In the genomic region with DNA sequence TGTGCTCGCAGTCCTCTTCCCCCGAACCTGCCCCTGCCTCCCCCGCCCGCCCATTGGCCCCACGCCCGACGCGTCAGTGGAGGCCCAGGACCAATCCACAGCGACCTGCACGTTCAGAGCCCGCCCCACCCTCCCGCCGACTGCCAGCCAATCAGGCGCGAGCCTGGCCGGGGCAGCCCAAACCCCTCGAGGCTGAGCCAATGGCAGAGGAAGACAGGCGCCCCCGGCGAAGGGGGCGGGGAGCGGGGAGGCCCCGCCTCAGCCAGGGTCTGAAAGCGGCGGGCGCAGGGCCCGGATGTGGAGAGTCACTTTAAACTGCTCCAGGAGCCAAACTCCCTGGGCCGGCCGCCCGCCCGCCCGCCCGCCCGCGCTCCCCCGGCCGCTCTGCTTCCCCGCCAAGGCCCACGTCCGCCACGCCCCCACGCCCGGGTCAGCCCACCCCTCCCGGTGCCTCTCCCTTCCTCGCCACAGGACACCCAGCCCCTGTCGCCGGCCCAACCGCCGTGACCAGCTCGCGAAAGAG, we compare ENCODE assay signal across 1 cellular context.
A peak's percentile ranks its signal among the peaks of the same experiment; 100 is the strongest.
TF ChIP-seq lines count a peak whose summit lies in the region.

No MANE protein-coding gene starts in this region.

TF ChIP-seq in HepG2, 621 proteins besides CTCF, POLR2A, EP300 and RAD21 (continued from another document and continues in another):
- TF ChIP-seq ONECUT2 (CRISPR knock-in tag; IDR thresholded peaks at IDR 0.05) (no peak), ZNF816 (CRISPR knock-in tag; IDR thresholded peaks at IDR 0.05; ENCODE audit: borderline replicate concordance) (0 out of 2 replicates have a peak, but pooled peaks have one; percentile 54), POLR2G (IDR thresholded peaks at IDR 0.05; ENCODE audit: low read depth, low read length) (peak; percentile 36; the same call in 1 of the 2 replicates), ZNF850 (CRISPR knock-in tag; conservative IDR thresholded peaks at IDR 0.05) (no peak), SKI (IDR thresholded peaks at IDR 0.05; ENCODE audit: partially characterized antibody) (no peak), GABPA (IDR thresholded peaks at IDR 0.05; ENCODE audit: low read depth, low read length) (0 out of 2 replicates have a peak, but pooled peaks have one; percentile 7), GABPA (CRISPR knock-in tag; IDR thresholded peaks at IDR 0.05; ENCODE audit: low read depth) (no peak), ZNF256 (CRISPR knock-in tag; conservative IDR thresholded peaks at IDR 0.05) (0 out of 2 replicates have a peak, but pooled peaks have one; percentile 25), ZSCAN25 (CRISPR knock-in tag; IDR thresholded peaks at IDR 0.05) (no peak), ZFAT (CRISPR knock-in tag; conservative IDR thresholded peaks at IDR 0.05) (0 out of 2 replicates have a peak, but pooled peaks have one; percentile 73), CREB1 (IDR thresholded peaks at IDR 0.05) (peak; percentile 58), CREB1 (CRISPR knock-in tag; IDR thresholded peaks at IDR 0.05) (peak; percentile 69; the same call in 1 of the 2 replicates), SALL1 (CRISPR knock-in tag; IDR thresholded peaks at IDR 0.05) (peak; percentile 17; the same call in 1 of the 2 replicates), RFXAP (CRISPR knock-in tag; IDR thresholded peaks at IDR 0.05; ENCODE audit: borderline replicate concordance) (peak; percentile 60; the same call in 1 of the 2 replicates), BRD4 (CRISPR knock-in tag; IDR thresholded peaks at IDR 0.05) (peak; percentile 86; the same call in 1 of the 2 replicates), MED13 (CRISPR knock-in tag; IDR thresholded peaks at IDR 0.05) (peak; percentile 41; the same call in 1 of the 2 replicates), CAMTA2 (CRISPR knock-in tag; IDR thresholded peaks at IDR 0.05; ENCODE audit: borderline replicate concordance) (peak; percentile 18; the same call in 1 of the 2 replicates), CCDC6 (CRISPR knock-in tag; IDR thresholded peaks at IDR 0.05) (peak; percentile 19; the same call in 1 of the 2 replicates), RBFOX2 (IDR thresholded peaks at IDR 0.05; ENCODE audit: low read depth, low read length) (peak; percentile 63), ZNF138 (CRISPR knock-in tag; IDR thresholded peaks at IDR 0.05; ENCODE audit: low read depth) (0 out of 2 replicates have a peak, but pooled peaks have one; percentile 73), TBP (CRISPR knock-in tag; IDR thresholded peaks at IDR 0.05) (0 out of 2 replicates have a peak, but pooled peaks have one; percentile 54), SALL2 (CRISPR knock-in tag; IDR thresholded peaks at IDR 0.05) (0 out of 2 replicates have a peak, but pooled peaks have one; percentile 1), NFYC (CRISPR knock-in tag; IDR thresholded peaks at IDR 0.05) (peak; percentile 83), SRY (CRISPR knock-in tag; IDR thresholded peaks at IDR 0.05) (peak; percentile 22; the same call in 1 of the 2 replicates)
- TF ChIP-seq, protein P1, sequence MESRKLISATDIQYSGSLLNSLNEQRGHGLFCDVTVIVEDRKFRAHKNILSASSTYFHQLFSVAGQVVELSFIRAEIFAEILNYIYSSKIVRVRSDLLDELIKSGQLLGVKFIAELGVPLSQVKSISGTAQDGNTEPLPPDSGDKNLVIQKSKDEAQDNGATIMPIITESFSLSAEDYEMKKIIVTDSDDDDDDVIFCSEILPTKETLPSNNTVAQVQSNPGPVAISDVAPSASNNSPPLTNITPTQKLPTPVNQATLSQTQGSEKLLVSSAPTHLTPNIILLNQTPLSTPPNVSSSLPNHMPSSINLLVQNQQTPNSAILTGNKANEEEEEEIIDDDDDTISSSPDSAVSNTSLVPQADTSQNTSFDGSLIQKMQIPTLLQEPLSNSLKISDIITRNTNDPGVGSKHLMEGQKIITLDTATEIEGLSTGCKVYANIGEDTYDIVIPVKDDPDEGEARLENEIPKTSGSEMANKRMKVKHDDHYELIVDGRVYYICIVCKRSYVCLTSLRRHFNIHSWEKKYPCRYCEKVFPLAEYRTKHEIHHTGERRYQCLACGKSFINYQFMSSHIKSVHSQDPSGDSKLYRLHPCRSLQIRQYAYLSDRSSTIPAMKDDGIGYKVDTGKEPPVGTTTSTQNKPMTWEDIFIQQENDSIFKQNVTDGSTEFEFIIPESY (CRISPR knock-in tag; IDR thresholded peaks at IDR 0.05) = no peak
- TF ChIP-seq, protein P2, sequence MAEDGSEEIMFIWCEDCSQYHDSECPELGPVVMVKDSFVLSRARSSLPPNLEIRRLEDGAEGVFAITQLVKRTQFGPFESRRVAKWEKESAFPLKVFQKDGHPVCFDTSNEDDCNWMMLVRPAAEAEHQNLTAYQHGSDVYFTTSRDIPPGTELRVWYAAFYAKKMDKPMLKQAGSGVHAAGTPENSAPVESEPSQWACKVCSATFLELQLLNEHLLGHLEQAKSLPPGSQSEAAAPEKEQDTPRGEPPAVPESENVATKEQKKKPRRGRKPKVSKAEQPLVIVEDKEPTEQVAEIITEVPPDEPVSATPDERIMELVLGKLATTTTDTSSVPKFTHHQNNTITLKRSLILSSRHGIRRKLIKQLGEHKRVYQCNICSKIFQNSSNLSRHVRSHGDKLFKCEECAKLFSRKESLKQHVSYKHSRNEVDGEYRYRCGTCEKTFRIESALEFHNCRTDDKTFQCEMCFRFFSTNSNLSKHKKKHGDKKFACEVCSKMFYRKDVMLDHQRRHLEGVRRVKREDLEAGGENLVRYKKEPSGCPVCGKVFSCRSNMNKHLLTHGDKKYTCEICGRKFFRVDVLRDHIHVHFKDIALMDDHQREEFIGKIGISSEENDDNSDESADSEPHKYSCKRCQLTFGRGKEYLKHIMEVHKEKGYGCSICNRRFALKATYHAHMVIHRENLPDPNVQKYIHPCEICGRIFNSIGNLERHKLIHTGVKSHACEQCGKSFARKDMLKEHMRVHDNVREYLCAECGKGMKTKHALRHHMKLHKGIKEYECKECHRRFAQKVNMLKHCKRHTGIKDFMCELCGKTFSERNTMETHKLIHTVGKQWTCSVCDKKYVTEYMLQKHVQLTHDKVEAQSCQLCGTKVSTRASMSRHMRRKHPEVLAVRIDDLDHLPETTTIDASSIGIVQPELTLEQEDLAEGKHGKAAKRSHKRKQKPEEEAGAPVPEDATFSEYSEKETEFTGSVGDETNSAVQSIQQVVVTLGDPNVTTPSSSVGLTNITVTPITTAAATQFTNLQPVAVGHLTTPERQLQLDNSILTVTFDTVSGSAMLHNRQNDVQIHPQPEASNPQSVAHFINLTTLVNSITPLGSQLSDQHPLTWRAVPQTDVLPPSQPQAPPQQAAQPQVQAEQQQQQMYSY (CRISPR knock-in tag; IDR thresholded peaks at IDR 0.05) = 0 out of 2 replicates have a peak, but pooled peaks have one; percentile 15
- TF ChIP-seq, protein P3, sequence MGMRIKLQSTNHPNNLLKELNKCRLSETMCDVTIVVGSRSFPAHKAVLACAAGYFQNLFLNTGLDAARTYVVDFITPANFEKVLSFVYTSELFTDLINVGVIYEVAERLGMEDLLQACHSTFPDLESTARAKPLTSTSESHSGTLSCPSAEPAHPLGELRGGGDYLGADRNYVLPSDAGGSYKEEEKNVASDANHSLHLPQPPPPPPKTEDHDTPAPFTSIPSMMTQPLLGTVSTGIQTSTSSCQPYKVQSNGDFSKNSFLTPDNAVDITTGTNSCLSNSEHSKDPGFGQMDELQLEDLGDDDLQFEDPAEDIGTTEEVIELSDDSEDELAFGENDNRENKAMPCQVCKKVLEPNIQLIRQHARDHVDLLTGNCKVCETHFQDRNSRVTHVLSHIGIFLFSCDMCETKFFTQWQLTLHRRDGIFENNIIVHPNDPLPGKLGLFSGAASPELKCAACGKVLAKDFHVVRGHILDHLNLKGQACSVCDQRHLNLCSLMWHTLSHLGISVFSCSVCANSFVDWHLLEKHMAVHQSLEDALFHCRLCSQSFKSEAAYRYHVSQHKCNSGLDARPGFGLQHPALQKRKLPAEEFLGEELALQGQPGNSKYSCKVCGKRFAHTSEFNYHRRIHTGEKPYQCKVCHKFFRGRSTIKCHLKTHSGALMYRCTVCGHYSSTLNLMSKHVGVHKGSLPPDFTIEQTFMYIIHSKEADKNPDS (CRISPR knock-in tag; IDR thresholded peaks at IDR 0.05) = 0 out of 2 replicates have a peak, but pooled peaks have one; percentile 15
- TF ChIP-seq, protein P4, sequence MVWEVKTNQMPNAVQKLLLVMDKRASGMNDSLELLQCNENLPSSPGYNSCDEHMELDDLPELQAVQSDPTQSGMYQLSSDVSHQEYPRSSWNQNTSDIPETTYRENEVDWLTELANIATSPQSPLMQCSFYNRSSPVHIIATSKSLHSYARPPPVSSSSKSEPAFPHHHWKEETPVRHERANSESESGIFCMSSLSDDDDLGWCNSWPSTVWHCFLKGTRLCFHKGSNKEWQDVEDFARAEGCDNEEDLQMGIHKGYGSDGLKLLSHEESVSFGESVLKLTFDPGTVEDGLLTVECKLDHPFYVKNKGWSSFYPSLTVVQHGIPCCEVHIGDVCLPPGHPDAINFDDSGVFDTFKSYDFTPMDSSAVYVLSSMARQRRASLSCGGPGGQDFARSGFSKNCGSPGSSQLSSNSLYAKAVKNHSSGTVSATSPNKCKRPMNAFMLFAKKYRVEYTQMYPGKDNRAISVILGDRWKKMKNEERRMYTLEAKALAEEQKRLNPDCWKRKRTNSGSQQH (CRISPR knock-in tag; IDR thresholded peaks at IDR 0.05; ENCODE audit: low read depth) = peak; percentile 7; the same call in 1 of the 2 replicates
- TF ChIP-seq, protein P5, sequence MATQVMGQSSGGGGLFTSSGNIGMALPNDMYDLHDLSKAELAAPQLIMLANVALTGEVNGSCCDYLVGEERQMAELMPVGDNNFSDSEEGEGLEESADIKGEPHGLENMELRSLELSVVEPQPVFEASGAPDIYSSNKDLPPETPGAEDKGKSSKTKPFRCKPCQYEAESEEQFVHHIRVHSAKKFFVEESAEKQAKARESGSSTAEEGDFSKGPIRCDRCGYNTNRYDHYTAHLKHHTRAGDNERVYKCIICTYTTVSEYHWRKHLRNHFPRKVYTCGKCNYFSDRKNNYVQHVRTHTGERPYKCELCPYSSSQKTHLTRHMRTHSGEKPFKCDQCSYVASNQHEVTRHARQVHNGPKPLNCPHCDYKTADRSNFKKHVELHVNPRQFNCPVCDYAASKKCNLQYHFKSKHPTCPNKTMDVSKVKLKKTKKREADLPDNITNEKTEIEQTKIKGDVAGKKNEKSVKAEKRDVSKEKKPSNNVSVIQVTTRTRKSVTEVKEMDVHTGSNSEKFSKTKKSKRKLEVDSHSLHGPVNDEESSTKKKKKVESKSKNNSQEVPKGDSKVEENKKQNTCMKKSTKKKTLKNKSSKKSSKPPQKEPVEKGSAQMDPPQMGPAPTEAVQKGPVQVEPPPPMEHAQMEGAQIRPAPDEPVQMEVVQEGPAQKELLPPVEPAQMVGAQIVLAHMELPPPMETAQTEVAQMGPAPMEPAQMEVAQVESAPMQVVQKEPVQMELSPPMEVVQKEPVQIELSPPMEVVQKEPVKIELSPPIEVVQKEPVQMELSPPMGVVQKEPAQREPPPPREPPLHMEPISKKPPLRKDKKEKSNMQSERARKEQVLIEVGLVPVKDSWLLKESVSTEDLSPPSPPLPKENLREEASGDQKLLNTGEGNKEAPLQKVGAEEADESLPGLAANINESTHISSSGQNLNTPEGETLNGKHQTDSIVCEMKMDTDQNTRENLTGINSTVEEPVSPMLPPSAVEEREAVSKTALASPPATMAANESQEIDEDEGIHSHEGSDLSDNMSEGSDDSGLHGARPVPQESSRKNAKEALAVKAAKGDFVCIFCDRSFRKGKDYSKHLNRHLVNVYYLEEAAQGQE (IDR thresholded peaks at IDR 0.05; ENCODE audit: borderline replicate concordance in 1 of 2, low read depth in 1 of 2, low read length in 2 of 2) = peak in 1 of 2 experiments; percentile 7; a peak in 1 of 4 replicates
- TF ChIP-seq, protein P6, sequence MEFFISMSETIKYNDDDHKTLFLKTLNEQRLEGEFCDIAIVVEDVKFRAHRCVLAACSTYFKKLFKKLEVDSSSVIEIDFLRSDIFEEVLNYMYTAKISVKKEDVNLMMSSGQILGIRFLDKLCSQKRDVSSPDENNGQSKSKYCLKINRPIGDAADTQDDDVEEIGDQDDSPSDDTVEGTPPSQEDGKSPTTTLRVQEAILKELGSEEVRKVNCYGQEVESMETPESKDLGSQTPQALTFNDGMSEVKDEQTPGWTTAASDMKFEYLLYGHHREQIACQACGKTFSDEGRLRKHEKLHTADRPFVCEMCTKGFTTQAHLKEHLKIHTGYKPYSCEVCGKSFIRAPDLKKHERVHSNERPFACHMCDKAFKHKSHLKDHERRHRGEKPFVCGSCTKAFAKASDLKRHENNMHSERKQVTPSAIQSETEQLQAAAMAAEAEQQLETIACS (CRISPR knock-in tag; IDR thresholded peaks at IDR 0.05) = peak; percentile 47; the same call in 1 of the 2 replicates
- TF ChIP-seq, protein P7, sequence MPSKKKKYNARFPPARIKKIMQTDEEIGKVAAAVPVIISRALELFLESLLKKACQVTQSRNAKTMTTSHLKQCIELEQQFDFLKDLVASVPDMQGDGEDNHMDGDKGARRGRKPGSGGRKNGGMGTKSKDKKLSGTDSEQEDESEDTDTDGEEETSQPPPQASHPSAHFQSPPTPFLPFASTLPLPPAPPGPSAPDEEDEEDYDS (CRISPR knock-in tag; IDR thresholded peaks at IDR 0.05) = peak; percentile 80
- TF ChIP-seq, protein P8, sequence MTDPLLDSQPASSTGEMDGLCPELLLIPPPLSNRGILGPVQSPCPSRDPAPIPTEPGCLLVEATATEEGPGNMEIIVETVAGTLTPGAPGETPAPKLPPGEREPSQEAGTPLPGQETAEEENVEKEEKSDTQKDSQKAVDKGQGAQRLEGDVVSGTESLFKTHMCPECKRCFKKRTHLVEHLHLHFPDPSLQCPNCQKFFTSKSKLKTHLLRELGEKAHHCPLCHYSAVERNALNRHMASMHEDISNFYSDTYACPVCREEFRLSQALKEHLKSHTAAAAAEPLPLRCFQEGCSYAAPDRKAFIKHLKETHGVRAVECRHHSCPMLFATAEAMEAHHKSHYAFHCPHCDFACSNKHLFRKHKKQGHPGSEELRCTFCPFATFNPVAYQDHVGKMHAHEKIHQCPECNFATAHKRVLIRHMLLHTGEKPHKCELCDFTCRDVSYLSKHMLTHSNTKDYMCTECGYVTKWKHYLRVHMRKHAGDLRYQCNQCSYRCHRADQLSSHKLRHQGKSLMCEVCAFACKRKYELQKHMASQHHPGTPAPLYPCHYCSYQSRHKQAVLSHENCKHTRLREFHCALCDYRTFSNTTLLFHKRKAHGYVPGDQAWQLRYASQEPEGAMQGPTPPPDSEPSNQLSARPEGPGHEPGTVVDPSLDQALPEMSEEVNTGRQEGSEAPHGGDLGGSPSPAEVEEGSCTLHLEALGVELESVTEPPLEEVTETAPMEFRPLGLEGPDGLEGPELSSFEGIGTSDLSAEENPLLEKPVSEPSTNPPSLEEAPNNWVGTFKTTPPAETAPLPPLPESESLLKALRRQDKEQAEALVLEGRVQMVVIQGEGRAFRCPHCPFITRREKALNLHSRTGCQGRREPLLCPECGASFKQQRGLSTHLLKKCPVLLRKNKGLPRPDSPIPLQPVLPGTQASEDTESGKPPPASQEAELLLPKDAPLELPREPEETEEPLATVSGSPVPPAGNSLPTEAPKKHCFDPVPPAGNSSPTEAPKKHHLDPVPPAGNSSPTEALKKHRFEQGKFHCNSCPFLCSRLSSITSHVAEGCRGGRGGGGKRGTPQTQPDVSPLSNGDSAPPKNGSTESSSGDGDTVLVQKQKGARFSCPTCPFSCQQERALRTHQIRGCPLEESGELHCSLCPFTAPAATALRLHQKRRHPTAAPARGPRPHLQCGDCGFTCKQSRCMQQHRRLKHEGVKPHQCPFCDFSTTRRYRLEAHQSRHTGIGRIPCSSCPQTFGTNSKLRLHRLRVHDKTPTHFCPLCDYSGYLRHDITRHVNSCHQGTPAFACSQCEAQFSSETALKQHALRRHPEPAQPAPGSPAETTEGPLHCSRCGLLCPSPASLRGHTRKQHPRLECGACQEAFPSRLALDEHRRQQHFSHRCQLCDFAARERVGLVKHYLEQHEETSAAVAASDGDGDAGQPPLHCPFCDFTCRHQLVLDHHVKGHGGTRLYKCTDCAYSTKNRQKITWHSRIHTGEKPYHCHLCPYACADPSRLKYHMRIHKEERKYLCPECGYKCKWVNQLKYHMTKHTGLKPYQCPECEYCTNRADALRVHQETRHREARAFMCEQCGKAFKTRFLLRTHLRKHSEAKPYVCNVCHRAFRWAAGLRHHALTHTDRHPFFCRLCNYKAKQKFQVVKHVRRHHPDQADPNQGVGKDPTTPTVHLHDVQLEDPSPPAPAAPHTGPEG (CRISPR knock-in tag; IDR thresholded peaks at IDR 0.05) = peak; percentile 97
